Comparison of ENCODE assay signal across 3 cellular contexts in the genomic region with DNA sequence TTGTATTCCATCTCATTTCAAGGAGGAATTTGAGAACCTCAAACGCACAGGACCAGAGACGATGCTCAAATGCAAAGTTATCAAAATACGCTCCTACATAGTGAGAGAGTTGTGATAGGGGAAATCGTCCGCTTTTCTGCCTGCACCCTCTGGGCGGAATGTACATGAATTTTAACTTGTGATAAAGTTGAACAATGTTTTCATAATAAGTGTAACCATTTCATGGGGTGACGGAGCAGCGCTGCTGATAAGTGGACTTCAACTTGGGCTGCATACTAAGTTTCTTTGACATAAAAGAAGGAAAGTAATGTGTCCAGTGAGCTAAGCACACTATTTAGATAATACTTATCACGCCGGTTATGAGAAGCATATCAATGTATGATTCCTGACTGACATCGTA.
"Had no signal": no experiment of that assay in that cellular context is flagged by ENCODE, and none has a peak within 500 bp of the region (broad histone marks: within the 10 kb centered on the region; RNA-seq: fewer than 3 reads in every experiment).

No MANE protein-coding gene starts in this region.

- H3K4me3 ChIP-seq: GM12878 had no signal

- ATAC-seq: GM12878 had no signal

- DNase-seq: GDM1, GF-D8 had no signal
